In genomic region chr16:2913603-2914002, GRCh38 we compare ENCODE assay signal across 12 cellular contexts. TPM values are rescaled to one million over a fixed set of nuclear protein-coding genes. Genes with fewer than 3 reads are reported as not detected.
DNase-seq lines count a peak whose midpoint lies in the region; ATAC-seq, FAIRE-seq and TF ChIP-seq lines count a peak whose summit lies in the region.
"Had no signal": no experiment of that assay in that cellular context is flagged by ENCODE, and none has a peak within 500 bp of the region (broad histone marks: within the 10 kb centered on the region; RNA-seq: fewer than 3 reads in every experiment).

No MANE protein-coding gene starts in this region.

- H3K9me3 ChIP-seq in keratinocyte (ENCODE audit: control insufficient read depth, low read depth, low read length) (no peaks in the 10 kb centered on the region), vagina (no peaks in the 10 kb centered on the region), small intestine (ENCODE audit: control insufficient read depth, low read depth) (no peaks in the 10 kb centered on the region)
- H3K9me3 ChIP-seq: SJSA1 had no signal

- no peak overlapping the region for H3K27ac ChIP-seq in keratinocyte (ENCODE audit: control insufficient read depth, insufficient read depth, low read length)
- peak overlapping the region; percentile 90 for H3K27ac ChIP-seq in vagina
- H3K27ac ChIP-seq in small intestine (ENCODE audit: low read depth in 1 of 2, low read length in 1 of 2): no peak overlapping the region
- H3K27ac ChIP-seq: SJSA1 had no signal

- H3K4me3 Mint-ChIP-seq in activated CD4-positive, alpha-beta memory T cell treated with anti-CD3 and anti-CD28 coated beads, Interleukin-2, amount 10 ng/mL, durations not matched to agents 7 days and 5 days: peak overlapping the region; percentile 96

- intact Hi-C loops in vagina (cut with DNase I): no loop called here

- peak overlapping the region; percentile 99 for H3K4me2 ChIP-seq in keratinocyte (ENCODE audit: control insufficient read depth, extremely low read depth, insufficient read depth, low read depth, low read length)

- dilution Hi-C loops in keratinocyte (cut with MboI; ENCODE audit: extremely low pct_ligation_motif_present, low sequenced_read_pairs): no loop called here

- H3K27me3 Mint-ChIP-seq in activated CD4-positive, alpha-beta memory T cell treated with anti-CD3 and anti-CD28 coated beads, Interleukin-2, amount 10 ng/mL, durations not matched to agents 7 days and 5 days: peaks cover 6% of the 10 kb centered on the region

- peaks cover 30% of the 10 kb centered on the region for H3K36me3 Mint-ChIP-seq in activated CD4-positive, alpha-beta memory T cell treated with anti-CD3 and anti-CD28 coated beads, Interleukin-2, amount 10 ng/mL, durations not matched to agents 7 days and 5 days (ENCODE audit: low read depth)

- 88 to 92% (median 90%) methylated on average over 7 of the region's 7 CpGs for WGBS in small intestine, 3 donors

- no peak overlapping the region for H3K9ac ChIP-seq in keratinocyte (ENCODE audit: control insufficient read depth, extremely low read depth, insufficient read depth, low read length)

- H3K36me3 ChIP-seq in keratinocyte (ENCODE audit: control insufficient read depth in 2 of 2, extremely low read depth in 1 of 2, insufficient read depth in 2 of 2, low read length in 2 of 2) (peaks cover 8 to 15% of the 10 kb centered on the region in 2 experiments), vagina (no peaks in the 10 kb centered on the region), small intestine (ENCODE audit: control insufficient read depth in 2 of 2, insufficient read depth in 2 of 2, low read length in 2 of 2) (peaks cover 0 to 2% of the 10 kb centered on the region in 2 donors)

- H4K20me1 ChIP-seq in keratinocyte (ENCODE audit: control insufficient read depth, extremely low read depth, insufficient read depth, low read length): no peaks in the 10 kb centered on the region

- no peak overlapping the region for H3K27ac Mint-ChIP-seq in activated CD4-positive, alpha-beta memory T cell treated with anti-CD3 and anti-CD28 coated beads, Interleukin-2, amount 10 ng/mL, durations not matched to agents 7 days and 5 days

- peaks cover 42% of the 10 kb centered on the region for H3K4me1 Mint-ChIP-seq in activated CD4-positive, alpha-beta memory T cell treated with anti-CD3 and anti-CD28 coated beads, Interleukin-2, amount 10 ng/mL, durations not matched to agents 7 days and 5 days

- CTCF ChIA-PET in activated CD4-positive, alpha-beta memory T cell treated with anti-CD3 and anti-CD28 coated beads, Interleukin-2, amount 10 ng/mL, durations not matched to agents 7 days and 5 days (lab: Charles Lee): interaction anchor here (0.6 to 3.7 kb wide), 3 partner anchors 8 to 114 kb away, joined by 3 to 31 read pairs (median 24); no protein-coding TSS in a partner anchor

- peaks cover 25% of the 10 kb centered on the region for H3K4me1 ChIP-seq in keratinocyte (ENCODE audit: control insufficient read depth, extremely low read depth, insufficient read depth, low read length)
- H3K4me1 ChIP-seq in vagina: peaks cover 17% of the 10 kb centered on the region
- no peaks in the 10 kb centered on the region for H3K4me1 ChIP-seq in small intestine (ENCODE audit: control insufficient read depth in 2 of 2, insufficient read depth in 1 of 2, low read depth in 1 of 2, low read length in 1 of 2)

- H3K9me3 Mint-ChIP-seq in activated CD4-positive, alpha-beta memory T cell treated with anti-CD3 and anti-CD28 coated beads, Interleukin-2, amount 10 ng/mL, durations not matched to agents 7 days and 5 days: no peaks in the 10 kb centered on the region

- no peaks in the 10 kb centered on the region for H3K9me1 ChIP-seq in keratinocyte (ENCODE audit: control insufficient read depth, extremely low read depth, insufficient read depth, low read length)

- H2AFZ ChIP-seq in keratinocyte (ENCODE audit: control insufficient read depth, low read length): no peak overlapping the region

- peaks cover 19% of the 10 kb centered on the region for H3K79me2 ChIP-seq in keratinocyte (ENCODE audit: control insufficient read depth, insufficient read depth, low read length)

- H3K4me3 ChIP-seq in keratinocyte (ENCODE audit: control insufficient read depth in 2 of 3, extremely low read depth in 1 of 3, insufficient read depth in 2 of 3, low read depth in 1 of 3, low read length in 3 of 3): peak overlapping the region in 2 of 3 experiments; percentile 80 to 86
- H3K4me3 ChIP-seq in vagina: no peak overlapping the region
- no peak overlapping the region for H3K4me3 ChIP-seq in small intestine (ENCODE audit: low read depth in 1 of 2, low read length in 2 of 2)
- H3K4me3 ChIP-seq: SJSA1 had no signal

- no peaks in the 10 kb centered on the region for H3K27me3 ChIP-seq in keratinocyte (ENCODE audit: control insufficient read depth, extremely low read depth, insufficient read depth, low read length)
- H3K27me3 ChIP-seq in vagina: no peaks in the 10 kb centered on the region
- no peaks in the 10 kb centered on the region for H3K27me3 ChIP-seq in small intestine (ENCODE audit: control insufficient read depth in 2 of 2, insufficient read depth in 2 of 2, low read length in 2 of 2)
- H3K27me3 ChIP-seq: SJSA1 had no signal

- POLR2A ChIA-PET in activated CD4-positive, alpha-beta memory T cell treated with anti-CD3 and anti-CD28 coated beads, Interleukin-2, amount 10 ng/mL, durations not matched to agents 7 days and 5 days (lab: Charles Lee): interaction anchor here (1.8 to 3.8 kb wide), 3 partner anchors 32 to 67 kb away, joined by 7 to 28 read pairs (median 13); partner anchors contain the start of genes FLYWCH2 and PKMYT1

- ATAC-seq in HG02763 (IDR thresholded peaks at IDR 0.05; ENCODE audit: unreplicated experiment): no peak

- peak; percentile 19 for DNase-seq in stimulated activated naive CD4-positive, alpha-beta T cell treated with Interleukin-2 at 50 U/mL for 16 hours (lab: John Stamatoyannopoulos, UW)
- DNase-seq in stimulated activated naive CD4-positive, alpha-beta T cell (lab: John Stamatoyannopoulos, UW): no peak
- no peak for DNase-seq in activated CD4-positive, alpha-beta memory T cell treated with anti-CD3 and anti-CD28 coated beads, Interleukin-2, amount 10 ng/mL, durations not matched to agents 7 days and 5 days
- DNase-seq in keratinocyte (ENCODE audit: low read depth, low spot score) (no peak), vagina (ENCODE audit: extremely low spot score in 2 of 2) (no peak), small intestine (no peak), SKM-1 treated with dmso at 0.1 percent for 144 hours (lab: John Stamatoyannopoulos, UW; ENCODE audit: unreplicated experiment) (no peak)
- DNase-seq: NCI-H1417; NCI-H524 treated with DMSO at 0.1 percent for 48 hours; stimulated activated CD8-positive, alpha-beta memory T cell treated with anti-CD3 and anti-CD28 coated beads, Interleukin-4, amount 100 ng/mL, for 48 hours had no signal

- TF ChIP-seq CTCF in keratinocyte (optimal IDR thresholded peaks at IDR 0.05 in 1 of 3, IDR thresholded peaks at IDR 0.05 in 1 of 3, conservative IDR thresholded peaks at IDR 0.05 in 1 of 3; ENCODE audit: extremely low read depth in 1 of 3, insufficient read depth in 2 of 3, low read length in 3 of 3) (no peak), vagina (IDR thresholded peaks at IDR 0.05) (no peak)

- FAIRE-seq in keratinocyte (lab: Jason Lieb, UNC) (no peak), small intestine (lab: Jason Lieb, UNC) (no peak)

- TF ChIP-seq POLR2A in vagina (IDR thresholded peaks at IDR 0.05): no peak

RNA-seq across cellular contexts. Expression of gene FLYWCH1, which starts 1.9 kb away (rescaled TPM):
- total RNA-seq in activated CD4-positive, alpha-beta memory T cell treated with anti-CD3 and anti-CD28 coated beads, Interleukin-2, amount 10 ng/mL, durations not matched to agents 7 days and 5 days: 10 to 100 TPM; 75.2 to 80.8 TPM
- polyA plus RNA-seq in keratinocyte (16.2 to 21.7 TPM (median 20.2 TPM) in 3 replicates), small intestine (10 to 100 TPM; 13.0 to 15.2 (median 14.7) TPM)
- 6.3 TPM for polyA plus RNA-seq in keratinocyte (2011; ENCODE audit: low read depth)
- 13.4 and 25.0 TPM in 2 replicates for polyA plus RNA-seq in keratinocyte (2011; cell fraction: cytosol; rRNA removed)
- 50.5 and 68.5 TPM in 2 replicates for polyA plus RNA-seq in keratinocyte (2011; cell fraction: nucleus; rRNA removed)
- 26.3 and 27.0 TPM in 2 replicates for polyA plus RNA-seq in keratinocyte (2012; ENCODE audit: low replicate concordance)
- 12.1 to 32.5 TPM (median 17.2 TPM) in 3 replicates for polyA minus RNA-seq in keratinocyte
- polyA minus RNA-seq in keratinocyte (2011; cell fraction: cytosol; rRNA and poly(A)+ RNA removed): 50.5 TPM
- polyA minus RNA-seq in keratinocyte (2011; cell fraction: nucleus; rRNA and poly(A)+ RNA removed): 27.9 and 30.1 TPM in 2 replicates
- total RNA-seq in vagina: 32.9 TPM

RNA-seq across cellular contexts. Expression of gene FLYWCH2, which starts 30.6 kb away (rescaled TPM):
- 10 to 100 TPM; 19.4 to 20.5 TPM for total RNA-seq in activated CD4-positive, alpha-beta memory T cell treated with anti-CD3 and anti-CD28 coated beads, Interleukin-2, amount 10 ng/mL, durations not matched to agents 7 days and 5 days
- polyA plus RNA-seq in keratinocyte (10.1 to 20.7 TPM (median 13.6 TPM) in 3 replicates), small intestine (10 to 100 TPM; 21.9 to 30.2 (median 24.6) TPM)
- 1.7 TPM for polyA plus RNA-seq in keratinocyte (2011; ENCODE audit: low read depth)
- polyA plus RNA-seq in keratinocyte (2011; cell fraction: cytosol; rRNA removed): 10.2 and 31.3 TPM in 2 replicates
- polyA plus RNA-seq in keratinocyte (2011; cell fraction: nucleus; rRNA removed): 8.5 and 12.8 TPM in 2 replicates
- polyA plus RNA-seq in keratinocyte (2012; ENCODE audit: low replicate concordance): 11.4 and 22.6 TPM in 2 replicates
- polyA minus RNA-seq in keratinocyte: 2.9 to 3.4 TPM (median 3.1 TPM) in 3 replicates
- 23.4 TPM for polyA minus RNA-seq in keratinocyte (2011; cell fraction: cytosol; rRNA and poly(A)+ RNA removed)
- polyA minus RNA-seq in keratinocyte (2011; cell fraction: nucleus; rRNA and poly(A)+ RNA removed): 4.5 and 5.5 TPM in 2 replicates
- total RNA-seq in vagina: 65.1 TPM

RNA-seq across cellular contexts. Expression of gene KREMEN2, which starts 50.5 kb away (rescaled TPM):
- not detected for total RNA-seq in activated CD4-positive, alpha-beta memory T cell treated with anti-CD3 and anti-CD28 coated beads, Interleukin-2, amount 10 ng/mL, durations not matched to agents 7 days and 5 days
- 3.3 to 7.4 TPM (median 3.8 TPM) in 3 replicates for polyA plus RNA-seq in keratinocyte
- polyA plus RNA-seq in keratinocyte (2011; ENCODE audit: low read depth): 0.11 TPM
- polyA plus RNA-seq in keratinocyte (2011; cell fraction: cytosol; rRNA removed): 1.2 and 4.1 TPM in 2 replicates
- polyA plus RNA-seq in keratinocyte (2011; cell fraction: nucleus; rRNA removed): 13.5 and 26.0 TPM in 2 replicates
- 1.0 and 6.2 TPM in 2 replicates for polyA plus RNA-seq in keratinocyte (2012; ENCODE audit: low replicate concordance)
- 0.61 to 1.2 TPM (median 0.75 TPM) in 3 replicates for polyA minus RNA-seq in keratinocyte
- polyA minus RNA-seq in keratinocyte (2011; cell fraction: cytosol; rRNA and poly(A)+ RNA removed): 9.6 TPM
- polyA minus RNA-seq in keratinocyte (2011; cell fraction: nucleus; rRNA and poly(A)+ RNA removed): 14.9 and 15.0 TPM in 2 replicates
- total RNA-seq in vagina: not detected
- polyA plus RNA-seq in small intestine: under 1 TPM in 2 of 3 donors, not detected in 1; 0.15 to 0.54 TPM
- total RNA-seq: SJSA1 had no signal

RNA-seq across cellular contexts. Expression of gene PAQR4, which starts 55.5 kb away (rescaled TPM):
- 10 to 100 TPM; 50.0 to 52.3 TPM for total RNA-seq in activated CD4-positive, alpha-beta memory T cell treated with anti-CD3 and anti-CD28 coated beads, Interleukin-2, amount 10 ng/mL, durations not matched to agents 7 days and 5 days
- polyA plus RNA-seq in keratinocyte (16.8 to 26.6 TPM (median 18.4 TPM) in 3 replicates), small intestine (10 to 100 TPM in 1 of 3 donors, 1 to 10 TPM in 2; 1.4 to 19.4 (median 2.2) TPM)
- polyA plus RNA-seq in keratinocyte (2011; ENCODE audit: low read depth): 2.1 TPM
- 20.9 and 30.4 TPM in 2 replicates for polyA plus RNA-seq in keratinocyte (2011; cell fraction: cytosol; rRNA removed)
- polyA plus RNA-seq in keratinocyte (2011; cell fraction: nucleus; rRNA removed): 38.6 and 51.9 TPM in 2 replicates
- polyA plus RNA-seq in keratinocyte (2012; ENCODE audit: low replicate concordance): 8.2 and 19.1 TPM in 2 replicates
- polyA minus RNA-seq in keratinocyte: 15.9 to 29.1 TPM (median 21.6 TPM) in 3 replicates
- polyA minus RNA-seq in keratinocyte (2011; cell fraction: cytosol; rRNA and poly(A)+ RNA removed): 65.2 TPM
- 18.8 and 21.0 TPM in 2 replicates for polyA minus RNA-seq in keratinocyte (2011; cell fraction: nucleus; rRNA and poly(A)+ RNA removed)
- 2.7 TPM for total RNA-seq in vagina

RNA-seq across cellular contexts. Expression of gene PRSS22, which starts 55.6 kb away (rescaled TPM):
- total RNA-seq in activated CD4-positive, alpha-beta memory T cell treated with anti-CD3 and anti-CD28 coated beads, Interleukin-2, amount 10 ng/mL, durations not matched to agents 7 days and 5 days: not detected
- polyA plus RNA-seq in keratinocyte (2.2 to 3.7 TPM (median 3.5 TPM) in 3 replicates), small intestine (1 to 10 TPM in 2 of 3 donors, under 1 TPM in 1; 0.45 to 3.9 (median 1.4) TPM)
- 3.5 TPM for polyA plus RNA-seq in keratinocyte (2011; ENCODE audit: low read depth)
- 1.3 and 1.4 TPM in 2 replicates for polyA plus RNA-seq in keratinocyte (2011; cell fraction: cytosol; rRNA removed)
- polyA plus RNA-seq in keratinocyte (2011; cell fraction: nucleus; rRNA removed): 9.6 and 13.1 TPM in 2 replicates
- 4.2 and 18.5 TPM in 2 replicates for polyA plus RNA-seq in keratinocyte (2012; ENCODE audit: low replicate concordance)
- polyA minus RNA-seq in keratinocyte: 0.80 to 2.3 TPM (median 2.1 TPM) in 3 replicates
- polyA minus RNA-seq in keratinocyte (2011; cell fraction: cytosol; rRNA and poly(A)+ RNA removed): not detected
- 5.1 and 5.9 TPM in 2 replicates for polyA minus RNA-seq in keratinocyte (2011; cell fraction: nucleus; rRNA and poly(A)+ RNA removed)
- 38.8 TPM for total RNA-seq in vagina
- total RNA-seq: SJSA1 had no signal

Comparison
In these comparisons a context has a peak if more than half of its experiments do, and no peak if none do; other contexts are left out.
1. H3K4me3 ChIP-seq: peak in keratinocyte (2 of 3); none in vagina (0 of 2) and small intestine (0 of 2).